In genomic region chr18:65786400-65786948, GRCh38 we compare ENCODE assay signal across 7 cellular contexts. TPM values are rescaled to one million over a fixed set of nuclear protein-coding genes. Genes with fewer than 3 reads are reported as not detected.
"Had no signal": no experiment of that assay in that cellular context is flagged by ENCODE, and none has a peak within 500 bp of the region (broad histone marks: within the 10 kb centered on the region; RNA-seq: fewer than 3 reads in every experiment).

No MANE protein-coding gene starts in this region.

- H3K4me3 ChIP-seq: GM23248, HAP-1, K562 had no signal

- H3K27ac Mint-ChIP-seq: HFFc6 had no signal

- H3K9ac ChIP-seq: GM23248 had no signal

- H2AFZ ChIP-seq: GM23248 had no signal

- H3K4me3 Mint-ChIP-seq: HFFc6 had no signal

- DNase-seq: GM23248, GOT3, H7, HFFc6, IMR-90 had no signal

- H3K27ac ChIP-seq: GM23248 had no signal

- H3K36me3 ChIP-seq: HAP-1 had no signal

- H3K9me3 ChIP-seq: HAP-1 had no signal

- H3K4me1 ChIP-seq: HAP-1 had no signal

RNA-seq across cellular contexts. Expression of gene CDH7, which starts 35.7 kb away (rescaled TPM):
- total RNA-seq: GM23248, HFFc6, IMR-90 had no signal
